ENCODE assay signal across 8 cellular contexts in genomic region chr1:15885701-15886612, GRCh38. TPM values are rescaled to one million over a fixed set of nuclear protein-coding genes. Genes with fewer than 3 reads are reported as not detected.
DNase-seq lines count a peak whose midpoint lies in the region; ATAC-seq and TF ChIP-seq lines count a peak whose summit lies in the region.

No MANE protein-coding gene starts in this region.

- H3K9ac ChIP-seq in SU-DHL-6 (ENCODE audit: low read length): no peak overlapping the region

- H3K27ac ChIP-seq in C4-2B (peak overlapping the region; percentile 69), SU-DHL-6 (ENCODE audit: low read depth, low read length) (peak overlapping the region; percentile 13; the same call in 1 of the 2 replicates), dorsolateral prefrontal cortex (peak overlapping the region; percentile 80 to 99 (median 96)), spleen (peak overlapping the region; percentile 55 to 87 (median 84))

- no peak overlapping the region for H2AFZ ChIP-seq in SU-DHL-6 (ENCODE audit: low read depth, low read length, severe bottlenecking)

- TF ChIP-seq POLR2A in spleen (IDR thresholded peaks at IDR 0.05): no peak

- no peaks in the 10 kb centered on the region for H3K27me3 ChIP-seq in SU-DHL-6 (ENCODE audit: low read length)
- no peaks in the 10 kb centered on the region for H3K27me3 ChIP-seq in dorsolateral prefrontal cortex
- no peaks in the 10 kb centered on the region for H3K27me3 ChIP-seq in spleen (replicated peaks in 1 of 7)

- peaks cover 58% of the 10 kb centered on the region for H4K20me1 ChIP-seq in SU-DHL-6 (ENCODE audit: low read depth, low read length)

- peaks cover 4% of the 10 kb centered on the region; the same call in 1 of the 2 replicates for H3K36me3 ChIP-seq in SU-DHL-6 (ENCODE audit: low read length)
- peaks cover 0 to 22% (median 0%) of the 10 kb centered on the region in 6 donors for H3K36me3 ChIP-seq in spleen

- DNase-seq in NCI-H146 (lab: John Stamatoyannopoulos, UW) (peak; percentile 76), dorsolateral prefrontal cortex (peak; percentile 93 to 96 (median 96)), left colon (peak; percentile 97 to 98), spleen (peak; percentile 96)

- intact Hi-C loops in dorsolateral prefrontal cortex (cut with DNase I) (loop anchor here (1.0 to 5.0 kb wide), 4 partner anchors 37 to 76 kb away; no protein-coding TSS in a partner anchor), left colon (cut with DNase I, micrococcal nuclease) (no loop called here), spleen (cut with DNase I; ENCODE audit: low total_unique reads) (no loop called here)

- 3 to 14% (median 10%) methylated on average over 11 to 14 of the region's 14 CpGs for WGBS in spleen, 5 donors

- TF ChIP-seq CTCF in C4-2B (conservative IDR thresholded peaks at IDR 0.05) (no peak), SU-DHL-6 (IDR thresholded peaks at IDR 0.05; ENCODE audit: insufficient read depth, low read length, poor library complexity, severe bottlenecking) (no peak), dorsolateral prefrontal cortex (IDR thresholded peaks at IDR 0.05 in 54 of 56, conservative IDR thresholded peaks at IDR 0.05 in 2 of 56; ENCODE audit: low read depth in 1 of 56, partially characterized antibody in 56 of 56) (peak in 38 of 56 donors; percentile 10 to 46 (median 26)), spleen (IDR thresholded peaks at IDR 0.05 in 8 of 11, conservative IDR thresholded peaks at IDR 0.05 in 3 of 11) (no peak)

- peaks cover 6% of the 10 kb centered on the region for H3F3A ChIP-seq in SU-DHL-6 (ENCODE audit: insufficient read depth)

- H3K4me1 ChIP-seq in spleen: peaks cover 21 to 88% (median 62%) of the 10 kb centered on the region in 6 donors

- H3K4me2 ChIP-seq in SU-DHL-6 (ENCODE audit: low read depth, low read length, poor library complexity, severe bottlenecking): peak overlapping the region; percentile 18

- H3K9me3 ChIP-seq in SU-DHL-6 (ENCODE audit: insufficient read depth, low read length) (no peaks in the 10 kb centered on the region), spleen (no peaks in the 10 kb centered on the region)

- ATAC-seq in GM21423 (IDR thresholded peaks at IDR 0.05; ENCODE audit: unreplicated experiment): peak; percentile 53
- peak; percentile 99 for ATAC-seq in left colon
- no peak for ATAC-seq in HG02870 (IDR thresholded peaks at IDR 0.05; ENCODE audit: unreplicated experiment)

- no peak overlapping the region for H3K4me3 ChIP-seq in SU-DHL-6 (ENCODE audit: insufficient read depth, low read length, poor library complexity, severe bottlenecking)
- peak overlapping the region; percentile 13 to 71 (median 51) for H3K4me3 ChIP-seq in dorsolateral prefrontal cortex
- peak overlapping the region; percentile 9 to 65 (median 29) for H3K4me3 ChIP-seq in spleen

- peaks cover 100% of the 10 kb centered on the region for H3K79me2 ChIP-seq in SU-DHL-6 (ENCODE audit: insufficient read depth, low read length)

- H3K9me2 ChIP-seq in SU-DHL-6 (replicated peaks; ENCODE audit: insufficient read depth, low read length): no peaks in the 10 kb centered on the region

RNA-seq across cellular contexts. Expression of gene SPEN, which starts 38.5 kb away (rescaled TPM):
- total RNA-seq in dorsolateral prefrontal cortex: 100 to 1,000 TPM in 25 of 120 experiments, 10 to 100 TPM in 95; 64.4 to 134 (median 84.8) TPM
- 10 to 100 TPM; 46.7 to 47.6 TPM for total RNA-seq in left colon
- total RNA-seq in spleen: 10 to 100 TPM; 54.1 to 75.9 (median 63.0) TPM
- 10 to 100 TPM in 1 of 3 donors, 1 to 10 TPM in 2; 8.0 to 14.1 (median 9.3) TPM for polyA plus RNA-seq in spleen

Comparison
In these comparisons a context has a peak if more than half of its experiments do, and no peak if none do; other contexts are left out.
1. H3K27ac ChIP-seq: peak in every context shown above with its lines; median percentile 96 in dorsolateral prefrontal cortex; 84 in spleen; 69 in C4-2B; 13 in SU-DHL-6.
2. CTCF ChIP-seq: peak in dorsolateral prefrontal cortex (38 of 56); none in C4-2B (single experiment), SU-DHL-6 (single experiment) and spleen (0 of 11).
3. intact Hi-C loops: an anchor here in dorsolateral prefrontal cortex (1.0 to 5.0 kb wide); none called in left colon and spleen.
4. Peak in every context shown above with its lines, with median percentiles within 50 percentile points of each other: DNase-seq.